In the genomic region with DNA sequence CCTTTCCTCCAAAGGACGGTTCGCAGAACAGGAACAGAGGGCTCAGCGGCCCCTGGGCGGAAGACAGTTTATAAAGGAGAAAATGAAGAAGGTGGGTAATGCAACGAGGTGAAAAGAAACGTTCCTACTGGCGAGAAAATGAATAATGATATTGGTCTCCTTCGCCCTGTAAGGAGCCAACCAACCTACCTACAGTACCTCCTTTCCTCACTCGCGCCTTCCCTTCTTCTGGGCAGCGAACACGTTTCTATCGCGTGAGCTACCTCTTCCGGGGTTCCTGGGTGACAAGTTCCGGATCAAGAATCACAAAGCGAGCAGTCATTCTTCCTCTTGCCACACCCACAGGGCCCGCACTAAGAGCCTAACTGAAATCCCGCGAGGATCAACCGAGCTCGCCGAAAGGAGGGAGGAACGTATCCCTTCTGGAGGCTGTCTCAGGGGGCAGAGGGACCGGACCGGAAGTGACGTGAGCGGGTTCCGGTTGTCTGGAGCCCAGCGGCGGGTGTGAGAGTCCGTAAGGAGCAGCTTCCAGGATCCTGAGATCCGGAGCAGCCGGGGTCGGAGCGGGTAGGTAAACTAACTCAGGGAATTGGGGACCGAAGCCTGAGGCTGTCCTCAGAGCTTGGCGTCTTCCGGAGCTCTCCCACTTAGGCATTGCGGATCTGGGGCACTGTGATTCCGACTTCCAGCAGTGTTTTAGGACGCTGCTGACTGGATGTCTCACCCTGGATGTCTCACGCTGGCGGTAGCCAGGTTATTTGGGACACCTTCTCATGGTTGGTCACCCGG, we compare ENCODE assay signal across 1 cellular context.
TF ChIP-seq lines count a peak whose summit lies in the region.

Gene PTRH2, minus strand, starts transcription at position 249 of the 789 bp plus-strand sequence. CDS start 9,452 bp downstream, outside the sequence.
Gene VMP1, plus strand, starts transcription at position 473 of the 789 bp plus-strand sequence. CDS start 23,793 bp downstream, outside the sequence.

TF ChIP-seq in HepG2, 621 proteins besides CTCF, POLR2A, EP300 and RAD21 (continued from another document and continues in another):
- TF ChIP-seq, protein P1, sequence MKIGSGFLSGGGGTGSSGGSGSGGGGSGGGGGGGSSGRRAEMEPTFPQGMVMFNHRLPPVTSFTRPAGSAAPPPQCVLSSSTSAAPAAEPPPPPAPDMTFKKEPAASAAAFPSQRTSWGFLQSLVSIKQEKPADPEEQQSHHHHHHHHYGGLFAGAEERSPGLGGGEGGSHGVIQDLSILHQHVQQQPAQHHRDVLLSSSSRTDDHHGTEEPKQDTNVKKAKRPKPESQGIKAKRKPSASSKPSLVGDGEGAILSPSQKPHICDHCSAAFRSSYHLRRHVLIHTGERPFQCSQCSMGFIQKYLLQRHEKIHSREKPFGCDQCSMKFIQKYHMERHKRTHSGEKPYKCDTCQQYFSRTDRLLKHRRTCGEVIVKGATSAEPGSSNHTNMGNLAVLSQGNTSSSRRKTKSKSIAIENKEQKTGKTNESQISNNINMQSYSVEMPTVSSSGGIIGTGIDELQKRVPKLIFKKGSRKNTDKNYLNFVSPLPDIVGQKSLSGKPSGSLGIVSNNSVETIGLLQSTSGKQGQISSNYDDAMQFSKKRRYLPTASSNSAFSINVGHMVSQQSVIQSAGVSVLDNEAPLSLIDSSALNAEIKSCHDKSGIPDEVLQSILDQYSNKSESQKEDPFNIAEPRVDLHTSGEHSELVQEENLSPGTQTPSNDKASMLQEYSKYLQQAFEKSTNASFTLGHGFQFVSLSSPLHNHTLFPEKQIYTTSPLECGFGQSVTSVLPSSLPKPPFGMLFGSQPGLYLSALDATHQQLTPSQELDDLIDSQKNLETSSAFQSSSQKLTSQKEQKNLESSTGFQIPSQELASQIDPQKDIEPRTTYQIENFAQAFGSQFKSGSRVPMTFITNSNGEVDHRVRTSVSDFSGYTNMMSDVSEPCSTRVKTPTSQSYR (CRISPR knock-in tag; IDR thresholded peaks at IDR 0.05; ENCODE audit: borderline replicate concordance), result no peak
- TF ChIP-seq, protein P2, sequence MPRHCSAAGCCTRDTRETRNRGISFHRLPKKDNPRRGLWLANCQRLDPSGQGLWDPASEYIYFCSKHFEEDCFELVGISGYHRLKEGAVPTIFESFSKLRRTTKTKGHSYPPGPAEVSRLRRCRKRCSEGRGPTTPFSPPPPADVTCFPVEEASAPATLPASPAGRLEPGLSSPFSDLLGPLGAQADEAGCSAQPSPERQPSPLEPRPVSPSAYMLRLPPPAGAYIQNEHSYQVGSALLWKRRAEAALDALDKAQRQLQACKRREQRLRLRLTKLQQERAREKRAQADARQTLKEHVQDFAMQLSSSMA (CRISPR knock-in tag; IDR thresholded peaks at IDR 0.05), result 0 out of 2 replicates have a peak, but pooled peaks have one; percentile 23
- TF ChIP-seq MBNL3 (CRISPR knock-in tag; conservative IDR thresholded peaks at IDR 0.05) (no peak), PAF1 (CRISPR knock-in tag; IDR thresholded peaks at IDR 0.05) (no peak), SOX13 (IDR thresholded peaks at IDR 0.05) (0 out of 2 replicates have a peak, but pooled peaks have one; percentile 10), SOX13 (CRISPR knock-in tag; conservative IDR thresholded peaks at IDR 0.05 in 1 of 2, IDR thresholded peaks at IDR 0.05 in 1 of 2) (peak in 1 of 2 experiments; percentile 82; a peak in 1 of 4 replicates), NFKB2 (CRISPR knock-in tag; IDR thresholded peaks at IDR 0.05; ENCODE audit: borderline replicate concordance) (peak; percentile 63; the same call in 1 of the 2 replicates), ZNF770 (CRISPR knock-in tag; IDR thresholded peaks at IDR 0.05) (peak; percentile 64), ZNF224 (CRISPR knock-in tag; IDR thresholded peaks at IDR 0.05) (peak; percentile 87; the same call in 1 of the 2 replicates), SMC3 (IDR thresholded peaks at IDR 0.05; ENCODE audit: low read length) (no peak), NFE2 (CRISPR knock-in tag; IDR thresholded peaks at IDR 0.05) (0 out of 2 replicates have a peak, but pooled peaks have one; percentile 32), ATF2 (CRISPR knock-in tag; IDR thresholded peaks at IDR 0.05) (peak; percentile 85), SP2 (CRISPR knock-in tag; IDR thresholded peaks at IDR 0.05) (no peak), AGO1 (IDR thresholded peaks at IDR 0.05; ENCODE audit: low read depth, low read length, poor library complexity, severe bottlenecking) (no peak), ZNF83 (CRISPR knock-in tag; IDR thresholded peaks at IDR 0.05; ENCODE audit: borderline replicate concordance) (no peak), JUNB (CRISPR knock-in tag; IDR thresholded peaks at IDR 0.05; ENCODE audit: borderline replicate concordance) (no peak; the same call in 1 of the 2 replicates), HNF4A (CRISPR knock-in tag; IDR thresholded peaks at IDR 0.05) (peak; percentile 60), MED1 (CRISPR knock-in tag; IDR thresholded peaks at IDR 0.05) (peak; percentile 78; the same call in 1 of the 2 replicates), ZNF33A (CRISPR knock-in tag; IDR thresholded peaks at IDR 0.05; ENCODE audit: borderline replicate concordance) (no peak), HNF4G (IDR thresholded peaks at IDR 0.05; ENCODE audit: borderline replicate concordance, low read depth, low read length) (no peak), HNF4G (CRISPR knock-in tag; IDR thresholded peaks at IDR 0.05; ENCODE audit: borderline replicate concordance, low read depth) (peak; percentile 25; the same call in 1 of the 2 replicates), CAMTA2 (CRISPR knock-in tag; IDR thresholded peaks at IDR 0.05; ENCODE audit: borderline replicate concordance) (0 out of 2 replicates have a peak, but pooled peaks have one; percentile 44), ZFP36L1 (CRISPR knock-in tag; IDR thresholded peaks at IDR 0.05) (peak; percentile 98), ZNF510 (CRISPR knock-in tag; IDR thresholded peaks at IDR 0.05; ENCODE audit: low read depth) (no peak), KDM4B (CRISPR knock-in tag; IDR thresholded peaks at IDR 0.05) (peak; percentile 92; the same call in 1 of the 2 replicates), ZSCAN12 (CRISPR knock-in tag; IDR thresholded peaks at IDR 0.05) (0 out of 2 replicates have a peak, but pooled peaks have one; percentile 50)
- TF ChIP-seq, protein P3, sequence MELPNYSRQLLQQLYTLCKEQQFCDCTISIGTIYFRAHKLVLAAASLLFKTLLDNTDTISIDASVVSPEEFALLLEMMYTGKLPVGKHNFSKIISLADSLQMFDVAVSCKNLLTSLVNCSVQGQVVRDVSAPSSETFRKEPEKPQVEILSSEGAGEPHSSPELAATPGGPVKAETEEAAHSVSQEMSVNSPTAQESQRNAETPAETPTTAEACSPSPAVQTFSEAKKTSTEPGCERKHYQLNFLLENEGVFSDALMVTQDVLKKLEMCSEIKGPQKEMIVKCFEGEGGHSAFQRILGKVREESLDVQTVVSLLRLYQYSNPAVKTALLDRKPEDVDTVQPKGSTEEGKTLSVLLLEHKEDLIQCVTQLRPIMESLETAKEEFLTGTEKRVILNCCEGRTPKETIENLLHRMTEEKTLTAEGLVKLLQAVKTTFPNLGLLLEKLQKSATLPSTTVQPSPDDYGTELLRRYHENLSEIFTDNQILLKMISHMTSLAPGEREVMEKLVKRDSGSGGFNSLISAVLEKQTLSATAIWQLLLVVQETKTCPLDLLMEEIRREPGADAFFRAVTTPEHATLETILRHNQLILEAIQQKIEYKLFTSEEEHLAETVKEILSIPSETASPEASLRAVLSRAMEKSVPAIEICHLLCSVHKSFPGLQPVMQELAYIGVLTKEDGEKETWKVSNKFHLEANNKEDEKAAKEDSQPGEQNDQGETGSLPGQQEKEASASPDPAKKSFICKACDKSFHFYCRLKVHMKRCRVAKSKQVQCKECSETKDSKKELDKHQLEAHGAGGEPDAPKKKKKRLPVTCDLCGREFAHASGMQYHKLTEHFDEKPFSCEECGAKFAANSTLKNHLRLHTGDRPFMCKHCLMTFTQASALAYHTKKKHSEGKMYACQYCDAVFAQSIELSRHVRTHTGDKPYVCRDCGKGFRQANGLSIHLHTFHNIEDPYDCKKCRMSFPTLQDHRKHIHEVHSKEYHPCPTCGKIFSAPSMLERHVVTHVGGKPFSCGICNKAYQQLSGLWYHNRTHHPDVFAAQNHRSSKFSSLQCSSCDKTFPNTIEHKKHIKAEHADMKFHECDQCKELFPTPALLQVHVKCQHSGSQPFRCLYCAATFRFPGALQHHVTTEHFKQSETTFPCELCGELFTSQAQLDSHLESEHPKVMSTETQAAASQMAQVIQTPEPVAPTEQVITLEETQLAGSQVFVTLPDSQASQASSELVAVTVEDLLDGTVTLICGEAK (IDR thresholded peaks at IDR 0.05), result peak; percentile 92
- TF ChIP-seq, protein P3 (CRISPR knock-in tag; IDR thresholded peaks at IDR 0.05), result peak; percentile 44; the same call in 1 of the 2 replicates
- TF ChIP-seq, protein P4, sequence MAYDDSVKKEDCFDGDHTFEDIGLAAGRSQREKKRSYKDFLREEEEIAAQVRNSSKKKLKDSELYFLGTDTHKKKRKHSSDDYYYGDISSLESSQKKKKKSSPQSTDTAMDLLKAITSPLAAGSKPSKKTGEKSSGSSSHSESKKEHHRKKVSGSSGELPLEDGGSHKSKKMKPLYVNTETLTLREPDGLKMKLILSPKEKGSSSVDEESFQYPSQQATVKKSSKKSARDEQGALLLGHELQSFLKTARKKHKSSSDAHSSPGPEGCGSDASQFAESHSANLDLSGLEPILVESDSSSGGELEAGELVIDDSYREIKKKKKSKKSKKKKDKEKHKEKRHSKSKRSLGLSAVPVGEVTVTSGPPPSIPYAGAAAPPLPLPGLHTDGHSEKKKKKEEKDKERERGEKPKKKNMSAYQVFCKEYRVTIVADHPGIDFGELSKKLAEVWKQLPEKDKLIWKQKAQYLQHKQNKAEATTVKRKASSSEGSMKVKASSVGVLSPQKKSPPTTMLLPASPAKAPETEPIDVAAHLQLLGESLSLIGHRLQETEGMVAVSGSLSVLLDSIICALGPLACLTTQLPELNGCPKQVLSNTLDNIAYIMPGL (CRISPR knock-in tag; IDR thresholded peaks at IDR 0.05; ENCODE audit: borderline replicate concordance in 1 of 2, low read depth in 1 of 2), result peak; percentile 70 to 93
- TF ChIP-seq, protein P5, sequence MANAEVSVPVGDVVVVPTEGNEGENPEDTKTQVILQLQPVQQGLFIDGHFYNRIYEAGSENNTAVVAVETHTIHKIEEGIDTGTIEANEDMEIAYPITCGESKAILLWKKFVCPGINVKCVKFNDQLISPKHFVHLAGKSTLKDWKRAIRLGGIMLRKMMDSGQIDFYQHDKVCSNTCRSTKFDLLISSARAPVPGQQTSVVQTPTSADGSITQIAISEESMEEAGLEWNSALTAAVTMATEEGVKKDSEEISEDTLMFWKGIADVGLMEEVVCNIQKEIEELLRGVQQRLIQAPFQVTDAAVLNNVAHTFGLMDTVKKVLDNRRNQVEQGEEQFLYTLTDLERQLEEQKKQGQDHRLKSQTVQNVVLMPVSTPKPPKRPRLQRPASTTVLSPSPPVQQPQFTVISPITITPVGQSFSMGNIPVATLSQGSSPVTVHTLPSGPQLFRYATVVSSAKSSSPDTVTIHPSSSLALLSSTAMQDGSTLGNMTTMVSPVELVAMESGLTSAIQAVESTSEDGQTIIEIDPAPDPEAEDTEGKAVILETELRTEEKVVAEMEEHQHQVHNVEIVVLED (CRISPR knock-in tag; IDR thresholded peaks at IDR 0.05; ENCODE audit: borderline replicate concordance), result peak; percentile 83
